Comparison of ENCODE assay signal across 14 cellular contexts in the genomic region with DNA sequence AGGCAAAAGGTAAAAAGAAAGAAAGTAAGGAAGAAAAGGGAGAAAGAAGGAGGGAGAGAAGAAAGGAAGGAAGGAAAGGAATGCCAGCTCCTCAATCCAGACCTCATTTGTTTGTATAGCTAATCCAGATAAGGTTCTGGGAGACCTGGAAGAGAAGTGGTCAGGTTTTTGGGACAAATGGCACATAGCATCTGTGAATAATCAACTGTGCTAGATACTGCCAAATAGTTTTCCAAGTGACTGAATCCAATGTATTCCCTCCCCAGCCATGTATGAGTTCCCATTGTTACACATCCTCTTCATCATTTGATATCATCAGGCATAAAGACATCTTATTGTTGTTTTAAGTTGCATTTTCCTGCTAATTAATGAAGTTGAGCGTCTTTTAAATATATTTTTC. TPM values are rescaled to one million over a fixed set of nuclear protein-coding genes. Genes with fewer than 3 reads are reported as not detected.
DNase-seq lines count a peak whose midpoint lies in the region; ATAC-seq, FAIRE-seq and TF ChIP-seq lines count a peak whose summit lies in the region.
"Had no signal": no experiment of that assay in that cellular context is flagged by ENCODE, and none has a peak within 500 bp of the region (broad histone marks: within the 10 kb centered on the region; RNA-seq: fewer than 3 reads in every experiment).

No MANE protein-coding gene starts in this region.

- DNase-seq in EH (ENCODE audit: low read depth), result peak; percentile 30
- DNase-seq in Panc1 (ENCODE audit: low read depth, low spot score), result no peak
- DNase-seq in fibroblast of gingiva (ENCODE audit: low read depth), result peak; percentile 94
- no peak for DNase-seq in pancreas
- DNase-seq in GM13977 (ENCODE audit: low spot score), result no peak
- no peak for DNase-seq in H7
- DNase-seq: activated CD8-positive, alpha-beta T cell treated with anti-CD3 and anti-CD28 coated beads, Interleukin-2, amount 10 ng/mL, durations not matched to agents 7 days and 5 days; NCI-H1436; NCI-H345; stimulated activated naive CD4-positive, alpha-beta T cell had no signal

- 45 to 59% methylated on average over 1 of the region's 1 CpG for WGBS in pancreas, 2 donors

- POLR2A ChIA-PET in Panc1 (lab: Charles Lee), result interaction anchor here (0.7 kb wide), 2 partner anchors 17 to 35 kb away, joined by 3 to 5 read pairs; no protein-coding TSS in a partner anchor

- intact Hi-C loops in Panc1 (cut with micrococcal nuclease; ENCODE audit: unreplicated experiment), result no loop called here
- intact Hi-C loops in pancreas (cut with DNase I), result no loop called here

- H3K4me1 ChIP-seq in Panc1 (ENCODE audit: control insufficient read depth, insufficient read depth, low read length) (peaks cover 41% of the 10 kb centered on the region), pancreas (peaks cover 0 to 3% (median 0%) of the 10 kb centered on the region in 3 donors)

- H3K27me3 ChIP-seq in Panc1 (ENCODE audit: control insufficient read depth, insufficient read depth, low read length) (no peaks in the 10 kb centered on the region), pancreas (no peaks in the 10 kb centered on the region), H7 (ENCODE audit: control insufficient read depth, insufficient read depth, low read length) (no peaks in the 10 kb centered on the region)

- H3K36me3 ChIP-seq in Panc1 (ENCODE audit: control insufficient read depth, insufficient read depth, low read length) (no peaks in the 10 kb centered on the region), pancreas (no peaks in the 10 kb centered on the region), H7 (replicated peaks; ENCODE audit: control insufficient read depth, insufficient read depth, low read length) (no peaks in the 10 kb centered on the region)

- CTCF ChIA-PET in Panc1 (lab: Charles Lee), result no interaction called here

- TF ChIP-seq CTCF in Panc1 (IDR thresholded peaks at IDR 0.05) (no peak), pancreas (IDR thresholded peaks at IDR 0.05) (no peak), GM13977 (IDR thresholded peaks at IDR 0.05; ENCODE audit: extremely low read depth, insufficient read depth, missing control alignments) (no peak)

- no peaks in the 10 kb centered on the region for H3K9me3 ChIP-seq in Panc1 (ENCODE audit: control insufficient read depth, insufficient read depth, low read depth, low read length)
- H3K9me3 ChIP-seq in pancreas, result no peaks in the 10 kb centered on the region

- no peak for FAIRE-seq in pancreas (lab: Jason Lieb, UNC)

- H3K27ac ChIP-seq in Panc1 (ENCODE audit: low read length) (peak overlapping the region; percentile 87), pancreas (peak overlapping the region in 1 of 4 donors; percentile 3)

- in situ Hi-C loops in Panc1 (cut with HindIII; ENCODE audit: low pct_unique_long_range_greater_than_20kb, low sequenced_read_pairs) (no loop called here), GM13977 (cut with MboI; ENCODE audit: low pct_unique_long_range_greater_than_20kb, low sequenced_read_pairs, unreplicated experiment) (no loop called here)

- ATAC-seq in Panc1, result peak; percentile 55; the same call in 1 of the 2 replicates
- ATAC-seq in pancreas, result peak in 3 of 4 donors; percentile 18 to 61 (median 50)
- ATAC-seq in GM19467 (IDR thresholded peaks at IDR 0.05; ENCODE audit: unreplicated experiment), result no peak
- ATAC-seq in HG03139 (IDR thresholded peaks at IDR 0.05; ENCODE audit: unreplicated experiment), result no peak
- ATAC-seq: activated CD8-positive, alpha-beta T cell treated with anti-CD3 and anti-CD28 coated beads, Interleukin-2, amount 10 ng/mL, durations not matched to agents 7 days and 5 days had no signal

- no peak overlapping the region for H3K4me3 ChIP-seq in Panc1 (ENCODE audit: low read depth in 2 of 2, low read length in 2 of 2)
- no peak overlapping the region for H3K4me3 ChIP-seq in pancreas
- H3K4me3 ChIP-seq in H7 (ENCODE audit: insufficient read depth, low read depth, low read length), result no peak overlapping the region
- H3K4me3 ChIP-seq: SK-N-MC, skin epidermis had no signal

- no TSS peak for BruUV-seq in Panc1 (replicated peaks; lab: Mats Ljungman, UMichigan)

RNA-seq across cellular contexts. Expression of gene PTGR2, which starts 18.6 kb away (rescaled TPM):
- total RNA-seq in Panc1 (2021; ENCODE audit: unreplicated experiment), result 17.1 TPM
- 8.1 TPM for polyA plus RNA-seq in Panc1 (2012; ENCODE audit: insufficient read length)
- total RNA-seq in pancreas, result 1 to 10 TPM; 3.8 to 6.9 (median 5.2) TPM
- 1 to 10 TPM; 3.5 to 7.2 TPM for polyA plus RNA-seq in pancreas
- 13.8 and 21.8 TPM in 2 replicates for total RNA-seq in H7 (2014; rRNA removed; shearing (Covaris generic))

RNA-seq across cellular contexts. Expression of gene ZNF410, which starts 53.6 kb away (rescaled TPM):
- 31.2 TPM for total RNA-seq in Panc1 (2021; ENCODE audit: unreplicated experiment)
- 22.2 TPM for polyA plus RNA-seq in Panc1 (2012; ENCODE audit: insufficient read length)
- 10 to 100 TPM; 13.3 to 24.2 (median 15.8) TPM for total RNA-seq in pancreas
- 10 to 100 TPM; 15.3 to 23.4 TPM for polyA plus RNA-seq in pancreas
- total RNA-seq in H7 (2014; rRNA removed; shearing (Covaris generic)), result 27.2 and 31.0 TPM in 2 replicates

Comparison
In these comparisons a context has a peak if more than half of its experiments do, and no peak if none do; other contexts are left out.
1. DNase-seq: peak in EH (single experiment) and fibroblast of gingiva (single experiment); none in Panc1 (single experiment), pancreas (0 of 6), GM13977 (single experiment) and H7 (single experiment).
2. ATAC-seq: peak in Panc1 (single experiment) and pancreas (3 of 4); none in GM19467 (single experiment) and HG03139 (single experiment).